ENCODE assay signal across 1 cellular context in genomic region chr1:2382621-2383361, GRCh38.
TF ChIP-seq lines count a peak whose summit lies in the region.

No MANE protein-coding gene starts in this region.

TF ChIP-seq in GM12878, 131 proteins besides CTCF, POLR2A, EP300 and RAD21 (continued from another document):
- TF ChIP-seq ZNF687 (IDR thresholded peaks at IDR 0.05) (no peak), E2F4 (IDR thresholded peaks at IDR 0.05; ENCODE audit: low read depth, low read length) (no peak), YY1 (IDR thresholded peaks at IDR 0.05; ENCODE audit: low read depth, low read length) (no peak), YBX1 (IDR thresholded peaks at IDR 0.05) (no peak), SMAD1 (IDR thresholded peaks at IDR 0.05; ENCODE audit: low read depth, partially characterized antibody) (no peak), NR2C2 (IDR thresholded peaks at IDR 0.05; ENCODE audit: borderline replicate concordance, control insufficient read depth, insufficient read length, low read depth) (no peak), POLR2AphosphoS5 (IDR thresholded peaks at IDR 0.05; ENCODE audit: low read length) (no peak), KDM1A (IDR thresholded peaks at IDR 0.05; ENCODE audit: borderline replicate concordance) (no peak), NR2C1 (IDR thresholded peaks at IDR 0.05) (no peak), ZNF217 (IDR thresholded peaks at IDR 0.05) (no peak), SMAD5 (IDR thresholded peaks at IDR 0.05; ENCODE audit: low read depth) (no peak)
- TF ChIP-seq, protein P1, sequence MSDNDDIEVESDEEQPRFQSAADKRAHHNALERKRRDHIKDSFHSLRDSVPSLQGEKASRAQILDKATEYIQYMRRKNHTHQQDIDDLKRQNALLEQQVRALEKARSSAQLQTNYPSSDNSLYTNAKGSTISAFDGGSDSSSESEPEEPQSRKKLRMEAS (IDR thresholded peaks at IDR 0.05; ENCODE audit: low read depth, low read length) = no peak
- TF ChIP-seq, protein P2, sequence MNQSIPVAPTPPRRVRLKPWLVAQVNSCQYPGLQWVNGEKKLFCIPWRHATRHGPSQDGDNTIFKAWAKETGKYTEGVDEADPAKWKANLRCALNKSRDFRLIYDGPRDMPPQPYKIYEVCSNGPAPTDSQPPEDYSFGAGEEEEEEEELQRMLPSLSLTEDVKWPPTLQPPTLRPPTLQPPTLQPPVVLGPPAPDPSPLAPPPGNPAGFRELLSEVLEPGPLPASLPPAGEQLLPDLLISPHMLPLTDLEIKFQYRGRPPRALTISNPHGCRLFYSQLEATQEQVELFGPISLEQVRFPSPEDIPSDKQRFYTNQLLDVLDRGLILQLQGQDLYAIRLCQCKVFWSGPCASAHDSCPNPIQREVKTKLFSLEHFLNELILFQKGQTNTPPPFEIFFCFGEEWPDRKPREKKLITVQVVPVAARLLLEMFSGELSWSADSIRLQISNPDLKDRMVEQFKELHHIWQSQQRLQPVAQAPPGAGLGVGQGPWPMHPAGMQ (IDR thresholded peaks at IDR 0.05; ENCODE audit: borderline replicate concordance) = no peak
